33 cellular contexts compared by ENCODE assay signal in genomic region chr12:71283883-71284282, GRCh38.
"Had no signal": no experiment of that assay in that cellular context is flagged by ENCODE, and none has a peak within 500 bp of the region (broad histone marks: within the 10 kb centered on the region; RNA-seq: fewer than 3 reads in every experiment).

No MANE protein-coding gene starts in this region.

- H3K9me3 ChIP-seq: adrenal gland, ascending aorta, body of pancreas, breast epithelium had no signal

- ATAC-seq: activated naive CD4-positive, alpha-beta T cell treated with anti-CD3 and anti-CD28 coated beads, Interleukin-2, amount 50 U/mL, for 72 hours; activated naive CD8-positive, alpha-beta T cell treated with anti-CD3 and anti-CD28 coated beads, Interleukin-2, amount 50 U/mL, for 24 hours; activated T-cell treated with anti-CD3 and anti-CD28 coated beads, Interleukin-2, amount 50 U/mL, for 4 hours; activated T-cell treated with anti-CD3 and anti-CD28 coated beads, Interleukin-2, amount 50 U/mL, for 72 hours; activated T-helper 17 cell treated with anti-CD3 and anti-CD28 coated beads, Interleukin-2, amount 50 U/mL, for 72 hours; body of pancreas had no signal

- H3K27ac ChIP-seq: adrenal gland, ascending aorta, body of pancreas, brain microvascular endothelial cell, breast epithelium, cardiac muscle cell had no signal

- H3K4me1 ChIP-seq: adrenal gland, ascending aorta, body of pancreas, breast epithelium had no signal

- H3K36me3 ChIP-seq: adrenal gland, ascending aorta, brain microvascular endothelial cell, breast epithelium, cardiac muscle cell had no signal

- H3K27me3 ChIP-seq: adrenal gland, ascending aorta, body of pancreas, brain microvascular endothelial cell, breast epithelium, cardiac muscle cell had no signal

- H3K4me3 ChIP-seq: adrenal gland, ascending aorta, body of pancreas, breast epithelium, cardiac muscle cell had no signal

- DNase-seq: activated effector memory CD4-positive, alpha-beta T cell treated with anti-CD3 and anti-CD28 coated beads, Interleukin-2, amount 50 U/mL, for 16 hours; activated effector memory CD4-positive, alpha-beta T cell treated with Interleukin-2 at 50 U/mL for 16 hours; activated gamma-delta T cell; activated gamma-delta T cell treated with Interleukin-2 at 50 U/mL for 16 hours; activated naive CD4-positive, alpha-beta T cell; activated naive CD4-positive, alpha-beta T cell treated with anti-CD3 and anti-CD28 coated beads for 36 hours; activated naive CD4-positive, alpha-beta T cell treated with anti-CD3 and anti-CD28 coated beads, Interleukin-2, amount 10 ng/mL, durations not matched to agents 7 days and 5 days; activated naive CD4-positive, alpha-beta T cell treated with anti-CD3 and anti-CD28 coated beads, Interleukin-2, amount 50 U/mL, for 16 hours; activated naive CD4-positive, alpha-beta T cell treated with Interleukin-2 at 50 U/mL for 16 hours; activated naive CD8-positive, alpha-beta T cell treated with anti-CD3 and anti-CD28 coated beads for 36 hours; activated naive CD8-positive, alpha-beta T cell treated with anti-CD3 and anti-CD28 coated beads, Interleukin-2, amount 10 ng/mL, durations not matched to agents 7 days and 5 days; activated naive CD8-positive, alpha-beta T cell treated with anti-CD3 and anti-CD28 coated beads, Interleukin-2, amount 50 U/mL, for 24 hours; activated T-cell treated with anti-CD3 and anti-CD28 coated beads, Interleukin-2, amount 50 U/mL, for 24 hours; activated T-cell treated with anti-CD3 and anti-CD28 coated beads, Interleukin-2, amount 50 U/mL, for 4 hours; activated T-cell treated with anti-CD3 and anti-CD28 coated beads, Interleukin-2, amount 50 U/mL, for 48 hours; activated T-cell treated with anti-CD3 and anti-CD28 coated beads, Interleukin-2, amount 50 U/mL, for 72 hours; adrenal gland; amniotic stem cell; amygdala; anterior cingulate cortex; aorta; body of pancreas; brain microvascular endothelial cell; caudate nucleus; central memory CD4-positive, alpha-beta T cell; cerebellar nuclear complex had no signal

- FAIRE-seq: astrocyte, bronchial epithelial cell had no signal
